In genomic region chr16:75931970-75932369, GRCh38 we compare ENCODE assay signal across 30 cellular contexts.
"Had no signal": no experiment of that assay in that cellular context is flagged by ENCODE, and none has a peak within 500 bp of the region (broad histone marks: within the 10 kb centered on the region; RNA-seq: fewer than 3 reads in every experiment).

No MANE protein-coding gene starts in this region.

- H3K4me1 Mint-ChIP-seq: activated CD4-positive, alpha-beta T cell treated with anti-CD3 and anti-CD28 coated beads for 36 hours; activated CD4-positive, alpha-beta T cell treated with anti-CD3 and anti-CD28 coated beads, Interleukin-2, amount 10 ng/mL, durations not matched to agents 24 days and 14 days; activated CD8-positive, alpha-beta memory T cell treated with anti-CD3 and anti-CD28 coated beads, Interleukin-2, amount 10 ng/mL, durations not matched to agents 7 days and 5 days; activated naive CD4-positive, alpha-beta T cell treated with anti-CD3 and anti-CD28 coated beads, Interleukin-2, amount 10 ng/mL, durations not matched to agents 7 days and 5 days; activated naive CD8-positive, alpha-beta T cell treated with anti-CD3 and anti-CD28 coated beads, Interleukin-2, amount 10 ng/mL, durations not matched to agents 7 days and 5 days; brain had no signal

- H3K36me3 ChIP-seq: ascending aorta, breast epithelium, cardiac muscle cell, colonic mucosa, esophagus squamous epithelium, gastroesophageal sphincter, heart right ventricle had no signal

- H3K27ac ChIP-seq: ascending aorta, breast epithelium, cardiac muscle cell, colonic mucosa, esophagus squamous epithelium, gastroesophageal sphincter, heart right ventricle, hepatocyte had no signal

- H3K9me3 ChIP-seq: ascending aorta, breast epithelium, colonic mucosa, esophagus squamous epithelium had no signal

- H3K4me3 Mint-ChIP-seq: activated CD4-positive, alpha-beta memory T cell treated with anti-CD3 and anti-CD28 coated beads for 36 hours; activated CD4-positive, alpha-beta T cell treated with anti-CD3 and anti-CD28 coated beads for 36 hours; activated CD4-positive, alpha-beta T cell treated with anti-CD3 and anti-CD28 coated beads, Interleukin-2, amount 10 ng/mL, durations not matched to agents 24 days and 14 days; activated CD8-positive, alpha-beta memory T cell treated with anti-CD3 and anti-CD28 coated beads, Interleukin-2, amount 10 ng/mL, durations not matched to agents 7 days and 5 days; activated CD8-positive, alpha-beta T cell treated with anti-CD3 and anti-CD28 coated beads, Interleukin-2, amount 10 ng/mL, durations not matched to agents 7 days and 5 days; activated naive CD4-positive, alpha-beta T cell treated with anti-CD3 and anti-CD28 coated beads, Interleukin-2, amount 10 ng/mL, durations not matched to agents 7 days and 5 days; activated naive CD8-positive, alpha-beta T cell treated with anti-CD3 and anti-CD28 coated beads, Interleukin-2, amount 10 ng/mL, durations not matched to agents 7 days and 5 days; activated T-cell treated with anti-CD3 and anti-CD28 coated beads, Interleukin-2, amount 50 U/mL, for 72 hours; brain; T-helper 2 cell treated with Interferon-gamma antibody and Interleukin-4, amounts not matched to agents 5 μg/mL and 100 μg/mL, for 36 hours had no signal

- H3K27ac Mint-ChIP-seq: activated CD4-positive, alpha-beta memory T cell treated with anti-CD3 and anti-CD28 coated beads for 36 hours; activated CD4-positive, alpha-beta T cell treated with anti-CD3 and anti-CD28 coated beads for 36 hours; activated CD4-positive, alpha-beta T cell treated with anti-CD3 and anti-CD28 coated beads, Interleukin-2, amount 10 ng/mL, durations not matched to agents 24 days and 14 days; activated CD8-positive, alpha-beta memory T cell treated with anti-CD3 and anti-CD28 coated beads, Interleukin-2, amount 10 ng/mL, durations not matched to agents 7 days and 5 days; activated CD8-positive, alpha-beta T cell treated with anti-CD3 and anti-CD28 coated beads, Interleukin-2, amount 10 ng/mL, durations not matched to agents 7 days and 5 days; activated naive CD4-positive, alpha-beta T cell treated with anti-CD3 and anti-CD28 coated beads, Interleukin-2, amount 10 ng/mL, durations not matched to agents 7 days and 5 days; activated naive CD4-positive, alpha-beta T cell treated with anti-CD3 and anti-CD28 coated beads, Interleukin-2, amount 50 U/mL, for 72 hours; activated naive CD8-positive, alpha-beta T cell treated with anti-CD3 and anti-CD28 coated beads, Interleukin-2, amount 10 ng/mL, durations not matched to agents 7 days and 5 days; activated T-cell treated with anti-CD3 and anti-CD28 coated beads, Interleukin-2, amount 50 U/mL, for 72 hours; brain; T-helper 2 cell treated with Interferon-gamma antibody and Interleukin-4, amounts not matched to agents 5 μg/mL and 100 μg/mL, for 36 hours had no signal

- H3K27me3 Mint-ChIP-seq: activated CD4-positive, alpha-beta memory T cell treated with anti-CD3 and anti-CD28 coated beads for 36 hours; activated CD4-positive, alpha-beta T cell treated with anti-CD3 and anti-CD28 coated beads for 36 hours; activated CD4-positive, alpha-beta T cell treated with anti-CD3 and anti-CD28 coated beads, Interleukin-2, amount 10 ng/mL, durations not matched to agents 24 days and 14 days; activated CD8-positive, alpha-beta memory T cell treated with anti-CD3 and anti-CD28 coated beads, Interleukin-2, amount 10 ng/mL, durations not matched to agents 7 days and 5 days; activated naive CD4-positive, alpha-beta T cell treated with anti-CD3 and anti-CD28 coated beads, Interleukin-2, amount 10 ng/mL, durations not matched to agents 7 days and 5 days; activated naive CD8-positive, alpha-beta T cell treated with anti-CD3 and anti-CD28 coated beads, Interleukin-2, amount 10 ng/mL, durations not matched to agents 7 days and 5 days had no signal

- H3K36me3 Mint-ChIP-seq: activated CD4-positive, alpha-beta memory T cell treated with anti-CD3 and anti-CD28 coated beads for 36 hours; activated CD8-positive, alpha-beta memory T cell treated with anti-CD3 and anti-CD28 coated beads, Interleukin-2, amount 10 ng/mL, durations not matched to agents 7 days and 5 days; activated naive CD4-positive, alpha-beta T cell treated with anti-CD3 and anti-CD28 coated beads, Interleukin-2, amount 10 ng/mL, durations not matched to agents 7 days and 5 days; activated naive CD4-positive, alpha-beta T cell treated with anti-CD3 and anti-CD28 coated beads, Interleukin-2, amount 50 U/mL, for 72 hours; activated naive CD8-positive, alpha-beta T cell treated with anti-CD3 and anti-CD28 coated beads, Interleukin-2, amount 10 ng/mL, durations not matched to agents 7 days and 5 days; brain had no signal

- DNase-seq: activated CD4-positive, alpha-beta memory T cell treated with anti-CD3 and anti-CD28 coated beads for 36 hours; activated CD4-positive, alpha-beta T cell treated with anti-CD3 and anti-CD28 coated beads for 36 hours; activated CD4-positive, alpha-beta T cell treated with anti-CD3 and anti-CD28 coated beads, Interleukin-2, amount 10 ng/mL, durations not matched to agents 24 days and 14 days; activated CD4-positive, CD25-positive, alpha-beta regulatory T cell; activated CD4-positive, CD25-positive, alpha-beta regulatory T cell treated with anti-CD3 and anti-CD28 coated beads, Interleukin-2, amount 50 U/mL, for 72 hours; activated CD8-positive, alpha-beta memory T cell treated with anti-CD3 and anti-CD28 coated beads, Interleukin-2, amount 10 ng/mL, durations not matched to agents 7 days and 5 days; activated CD8-positive, alpha-beta memory T cell treated with anti-CD3 and anti-CD28 coated beads, Interleukin-2, amount 50 U/mL, for 4 hours; activated CD8-positive, alpha-beta T cell treated with anti-CD3 and anti-CD28 coated beads, Interleukin-2, amount 10 ng/mL, durations not matched to agents 7 days and 5 days; activated gamma-delta T cell; activated naive CD4-positive, alpha-beta T cell; activated naive CD4-positive, alpha-beta T cell treated with anti-CD3 and anti-CD28 coated beads, Interleukin-2, amount 10 ng/mL, durations not matched to agents 7 days and 5 days; activated naive CD8-positive, alpha-beta T cell treated with anti-CD3 and anti-CD28 coated beads, Interleukin-2, amount 10 ng/mL, durations not matched to agents 7 days and 5 days; activated T-cell treated with anti-CD3 and anti-CD28 coated beads, Interleukin-2, amount 50 U/mL, for 1 hour; activated T-cell treated with anti-CD3 and anti-CD28 coated beads, Interleukin-2, amount 50 U/mL, for 72 hours; central memory CD4-positive, alpha-beta T cell; cerebellar nuclear complex; colonic mucosa; effector CD8-positive, alpha-beta T cell; esophagus squamous epithelium; foreskin melanocyte; heart right ventricle; T1000 had no signal

- H3K4me1 ChIP-seq: ascending aorta, breast epithelium, colonic mucosa, esophagus squamous epithelium, gastroesophageal sphincter, heart right ventricle had no signal

- ATAC-seq: activated CD4-positive, alpha-beta T cell treated with anti-CD3 and anti-CD28 coated beads for 36 hours; activated CD8-positive, alpha-beta memory T cell treated with anti-CD3 and anti-CD28 coated beads, Interleukin-2, amount 10 ng/mL, durations not matched to agents 7 days and 5 days; activated CD8-positive, alpha-beta T cell treated with anti-CD3 and anti-CD28 coated beads, Interleukin-2, amount 10 ng/mL, durations not matched to agents 7 days and 5 days; activated naive CD4-positive, alpha-beta T cell treated with anti-CD3 and anti-CD28 coated beads, Interleukin-2, amount 50 U/mL, for 72 hours; activated T-cell treated with anti-CD3 and anti-CD28 coated beads, Interleukin-2, amount 50 U/mL, for 72 hours; gastroesophageal sphincter; heart right ventricle had no signal

- H3K4me3 ChIP-seq: ascending aorta, breast epithelium, cardiac muscle cell, colonic mucosa, esophagus squamous epithelium, gastroesophageal sphincter, heart right ventricle, hepatocyte had no signal

- H3K9me3 Mint-ChIP-seq: activated CD4-positive, alpha-beta T cell treated with anti-CD3 and anti-CD28 coated beads, Interleukin-2, amount 10 ng/mL, durations not matched to agents 24 days and 14 days; T-helper 2 cell treated with Interferon-gamma antibody and Interleukin-4, amounts not matched to agents 5 μg/mL and 100 μg/mL, for 36 hours had no signal

- H3K27me3 ChIP-seq: ascending aorta, breast epithelium, cardiac muscle cell, colonic mucosa, esophagus squamous epithelium, gastroesophageal sphincter, hepatocyte had no signal
